ENCODE assay signal across 18 cellular contexts in genomic region chrX:133594156-133594555, GRCh38.
"Had no signal": no experiment of that assay in that cellular context is flagged by ENCODE, and none has a peak within 500 bp of the region (broad histone marks: within the 10 kb centered on the region; RNA-seq: fewer than 3 reads in every experiment).

No MANE protein-coding gene starts in this region.

- H3K27me3 Mint-ChIP-seq: activated CD4-positive, alpha-beta T cell treated with anti-CD3 and anti-CD28 coated beads, Interleukin-2, amount 10 ng/mL, durations not matched to agents 7 days and 5 days; central memory CD8-positive, alpha-beta T cell; type B pancreatic cell had no signal

- H3K4me1 Mint-ChIP-seq: central memory CD8-positive, alpha-beta T cell had no signal

- ATAC-seq: activated T-cell treated with anti-CD3 and anti-CD28 coated beads, Interleukin-2, amount 50 U/mL, for 4 hours; psoas muscle; right lobe of liver had no signal

- DNase-seq: activated CD4-positive, alpha-beta T cell treated with anti-CD3 and anti-CD28 coated beads, Interleukin-2, amount 10 ng/mL, durations not matched to agents 7 days and 5 days; activated CD8-positive, alpha-beta memory T cell treated with anti-CD3 and anti-CD28 coated beads, Interleukin-2, amount 50 U/mL, for 4 hours; activated naive CD4-positive, alpha-beta T cell treated with anti-CD3 and anti-CD28 coated beads for 36 hours; activated T-cell treated with anti-CD3 and anti-CD28 coated beads, Interleukin-2, amount 50 U/mL, for 4 hours; brain microvascular endothelial cell; cortex of kidney; midbrain; psoas muscle; right lobe of liver; stimulated activated CD4-positive, alpha-beta T cell treated with anti-CD3 and anti-CD28 coated beads, Interleukin-4, amount 100 ng/mL, for 1 hour; stomach; T1000 had no signal

- H3K27ac Mint-ChIP-seq: activated CD4-positive, alpha-beta T cell treated with anti-CD3 and anti-CD28 coated beads, Interleukin-2, amount 10 ng/mL, durations not matched to agents 7 days and 5 days; activated naive CD4-positive, alpha-beta T cell treated with anti-CD3 and anti-CD28 coated beads for 36 hours; type B pancreatic cell had no signal

- H3K4me3 ChIP-seq: esophagus muscularis mucosa, hepatocyte, psoas muscle, right lobe of liver, smooth muscle cell, stomach had no signal

- H3K4me3 Mint-ChIP-seq: activated CD4-positive, alpha-beta T cell treated with anti-CD3 and anti-CD28 coated beads, Interleukin-2, amount 10 ng/mL, durations not matched to agents 7 days and 5 days; activated naive CD4-positive, alpha-beta T cell treated with anti-CD3 and anti-CD28 coated beads for 36 hours; activated T-cell treated with anti-CD3 and anti-CD28 coated beads, Interleukin-2, amount 50 U/mL, for 4 hours; central memory CD8-positive, alpha-beta T cell; neural crest cell; type B pancreatic cell had no signal

- H3K9me3 Mint-ChIP-seq: activated CD4-positive, alpha-beta T cell treated with anti-CD3 and anti-CD28 coated beads, Interleukin-2, amount 10 ng/mL, durations not matched to agents 7 days and 5 days; activated naive CD4-positive, alpha-beta T cell treated with anti-CD3 and anti-CD28 coated beads for 36 hours; activated T-cell treated with anti-CD3 and anti-CD28 coated beads, Interleukin-2, amount 50 U/mL, for 4 hours; central memory CD8-positive, alpha-beta T cell; neural crest cell; type B pancreatic cell had no signal
